Comparison of ENCODE assay signal across 1 cellular context in genomic region chr21:43917515-43918384, GRCh38.
TF ChIP-seq lines count a peak whose summit lies in the region.

No MANE protein-coding gene starts in this region.

TF ChIP-seq in GM12878, 131 proteins besides CTCF, POLR2A, EP300 and RAD21:
- TF ChIP-seq NRF1 (conservative IDR thresholded peaks at IDR 0.05; ENCODE audit: low read depth, low read length) (no peak), EGR1 (IDR thresholded peaks at IDR 0.05; ENCODE audit: borderline replicate concordance in 1 of 2, low read depth in 2 of 2, low read length in 2 of 2) (peak in 1 of 2 experiments; percentile 86; a peak in 2 of 3 replicates), MTA2 (IDR thresholded peaks at IDR 0.05; ENCODE audit: low read depth) (peak; percentile 86), IRF5 (IDR thresholded peaks at IDR 0.05; ENCODE audit: borderline replicate concordance) (peak; percentile 91), SKIL (IDR thresholded peaks at IDR 0.05; ENCODE audit: low read depth, poor library complexity, severe bottlenecking) (peak; percentile 31), PAX5 (IDR thresholded peaks at IDR 0.05; ENCODE audit: borderline replicate concordance, low read depth, low read length) (0 out of 2 replicates have a peak, but pooled peaks have one; percentile 32), NBN (IDR thresholded peaks at IDR 0.05) (peak; percentile 69), RELB (IDR thresholded peaks at IDR 0.05; ENCODE audit: low read depth) (0 out of 2 replicates have a peak, but pooled peaks have one; percentile 29), ATF7 (IDR thresholded peaks at IDR 0.05; ENCODE audit: low read depth) (peak; percentile 67), BCL11A (IDR thresholded peaks at IDR 0.05; ENCODE audit: low read depth, low read length) (0 out of 2 replicates have a peak, but pooled peaks have one; percentile 34), SMARCA5 (IDR thresholded peaks at IDR 0.05) (0 out of 2 replicates have a peak, but pooled peaks have one; percentile 50), CBFB (IDR thresholded peaks at IDR 0.05; ENCODE audit: low read depth) (peak; percentile 89), GATAD2B (conservative IDR thresholded peaks at IDR 0.05; ENCODE audit: low read depth) (0 out of 2 replicates have a peak, but pooled peaks have one; percentile 20), POLR2AphosphoS5 (IDR thresholded peaks at IDR 0.05; ENCODE audit: low read length) (no peak), MLLT1 (IDR thresholded peaks at IDR 0.05) (peak; percentile 99), CHD1 (IDR thresholded peaks at IDR 0.05; ENCODE audit: low read depth, low read length) (no peak), MEF2B (IDR thresholded peaks at IDR 0.05; ENCODE audit: partially characterized antibody, poor library complexity, severe bottlenecking) (peak; percentile 55), EED (IDR thresholded peaks at IDR 0.05; ENCODE audit: low read depth) (peak; percentile 34; the same call in 1 of the 2 replicates), BHLHE40 (IDR thresholded peaks at IDR 0.05; ENCODE audit: borderline replicate concordance in 1 of 2, low read depth in 2 of 2, low read length in 1 of 2) (peak; percentile 13 to 61; a peak in 2 of 4 replicates), IKZF2 (IDR thresholded peaks at IDR 0.05) (peak; percentile 85 to 88), IKZF1 (conservative IDR thresholded peaks at IDR 0.05) (peak; percentile 32; the same call in 1 of the 2 replicates), SMC3 (IDR thresholded peaks at IDR 0.05; ENCODE audit: borderline replicate concordance, low read length) (peak; percentile 31; the same call in 1 of the 2 replicates), CREB1 (IDR thresholded peaks at IDR 0.05; ENCODE audit: low read depth) (no peak), ZNF384 (IDR thresholded peaks at IDR 0.05; ENCODE audit: borderline replicate concordance, low read depth, low read length) (no peak), MAX (IDR thresholded peaks at IDR 0.05; ENCODE audit: low read depth, low read length) (0 out of 2 replicates have a peak, but pooled peaks have one; percentile 68), BACH1 (IDR thresholded peaks at IDR 0.05; ENCODE audit: borderline replicate concordance) (0 out of 2 replicates have a peak, but pooled peaks have one; percentile 22), SIN3A (IDR thresholded peaks at IDR 0.05; ENCODE audit: low read depth, low read length) (no peak)
